27 cellular contexts compared by ENCODE assay signal in the genomic region with DNA sequence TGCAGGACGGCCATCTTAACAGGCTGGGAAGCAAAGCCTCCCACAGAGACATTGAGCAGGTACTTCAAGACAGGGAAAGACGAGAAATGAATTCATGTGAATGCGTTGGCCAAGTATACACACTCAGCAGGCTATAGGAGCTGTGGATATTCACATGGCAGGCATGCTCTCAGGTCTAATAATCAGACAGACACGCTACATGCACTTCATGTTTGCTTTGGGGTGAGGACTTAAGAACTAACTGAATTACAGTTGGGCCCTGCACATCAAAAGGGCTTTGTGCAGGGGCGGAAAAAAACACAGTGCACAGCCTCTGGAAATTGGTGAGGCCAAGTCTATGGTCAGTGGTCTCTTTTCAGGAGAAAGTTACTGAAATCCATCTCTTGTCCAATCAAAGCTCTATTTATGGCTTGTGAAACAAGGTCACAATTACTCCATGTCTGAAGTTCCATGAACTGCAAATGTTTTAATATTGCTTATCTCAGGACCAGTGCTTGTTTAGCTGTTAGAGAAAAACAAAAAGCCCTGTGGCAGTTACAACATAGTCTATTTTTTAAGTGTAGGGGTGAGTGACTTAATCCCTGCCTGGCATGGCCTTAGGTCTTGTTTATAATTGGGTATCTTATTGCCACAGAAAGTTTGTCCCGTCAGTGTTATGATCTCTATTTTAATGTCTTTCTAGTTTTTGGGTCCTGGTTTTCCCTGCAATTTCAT.
"Had no signal": no experiment of that assay in that cellular context is flagged by ENCODE, and none has a peak within 500 bp of the region (broad histone marks: within the 10 kb centered on the region; RNA-seq: fewer than 3 reads in every experiment).

No MANE protein-coding gene starts in this region.

- H3K9me3 Mint-ChIP-seq: activated CD4-positive, alpha-beta T cell treated with anti-CD3 and anti-CD28 coated beads, Interleukin-2, amount 10 ng/mL, durations not matched to agents 24 days and 14 days; activated CD8-positive, alpha-beta T cell treated with anti-CD3 and anti-CD28 coated beads for 36 hours; activated naive CD8-positive, alpha-beta T cell treated with anti-CD3 and anti-CD28 coated beads for 36 hours; activated T-cell treated with anti-CD3 and anti-CD28 coated beads, Interleukin-2, amount 50 U/mL, for 72 hours; activated T-helper 17 cell treated with anti-CD3 and anti-CD28 coated beads, Interleukin-2, amount 50 U/mL, for 72 hours; central memory CD8-positive, alpha-beta T cell had no signal

- H3K4me3 Mint-ChIP-seq: activated CD4-positive, alpha-beta T cell treated with anti-CD3 and anti-CD28 coated beads, Interleukin-2, amount 10 ng/mL, durations not matched to agents 24 days and 14 days; activated CD8-positive, alpha-beta T cell treated with anti-CD3 and anti-CD28 coated beads for 36 hours; activated naive CD8-positive, alpha-beta T cell treated with anti-CD3 and anti-CD28 coated beads for 36 hours; activated T-cell treated with anti-CD3 and anti-CD28 coated beads, Interleukin-2, amount 50 U/mL, for 72 hours; activated T-helper 17 cell treated with anti-CD3 and anti-CD28 coated beads, Interleukin-2, amount 50 U/mL, for 72 hours; central memory CD8-positive, alpha-beta T cell had no signal

- H3K36me3 ChIP-seq: brain microvascular endothelial cell, cardiac muscle cell had no signal

- H3K27me3 ChIP-seq: brain microvascular endothelial cell, cardiac muscle cell had no signal

- H3K27ac ChIP-seq: brain microvascular endothelial cell, cardiac muscle cell, SK-N-MC had no signal

- FAIRE-seq: K562, RCC 7860 had no signal

- ATAC-seq: activated CD8-positive, alpha-beta T cell treated with anti-CD3 and anti-CD28 coated beads for 36 hours; activated T-cell treated with anti-CD3 and anti-CD28 coated beads, Interleukin-2, amount 50 U/mL, for 72 hours; activated T-helper 17 cell treated with anti-CD3 and anti-CD28 coated beads, Interleukin-2, amount 50 U/mL, for 72 hours; K562 had no signal

- H3K36me3 Mint-ChIP-seq: activated naive CD8-positive, alpha-beta T cell treated with anti-CD3 and anti-CD28 coated beads for 36 hours had no signal

- H3K27me3 Mint-ChIP-seq: central memory CD8-positive, alpha-beta T cell had no signal

- H3K4me1 Mint-ChIP-seq: activated CD4-positive, alpha-beta T cell treated with anti-CD3 and anti-CD28 coated beads, Interleukin-2, amount 10 ng/mL, durations not matched to agents 24 days and 14 days; activated naive CD8-positive, alpha-beta T cell treated with anti-CD3 and anti-CD28 coated beads for 36 hours; activated T-helper 17 cell treated with anti-CD3 and anti-CD28 coated beads, Interleukin-2, amount 50 U/mL, for 72 hours; central memory CD8-positive, alpha-beta T cell had no signal

- DNase-seq: activated CD4-positive, alpha-beta T cell treated with anti-CD3 and anti-CD28 coated beads, Interleukin-2, amount 10 ng/mL, durations not matched to agents 24 days and 14 days; activated CD4-positive, alpha-beta T cell treated with anti-CD3 and anti-CD28 coated beads, Interleukin-2, amount 50 U/mL, for 4 hours; activated CD8-positive, alpha-beta T cell treated with anti-CD3 and anti-CD28 coated beads for 36 hours; activated effector memory CD4-positive, alpha-beta T cell treated with anti-CD3 and anti-CD28 coated beads, Interleukin-2, amount 50 U/mL, for 16 hours; activated naive CD4-positive, alpha-beta T cell; activated naive CD4-positive, alpha-beta T cell treated with anti-CD3 and anti-CD28 coated beads, Interleukin-2, amount 50 U/mL, for 16 hours; activated naive CD8-positive, alpha-beta T cell treated with anti-CD3 and anti-CD28 coated beads for 36 hours; activated T-cell treated with anti-CD3 and anti-CD28 coated beads, Interleukin-2, amount 50 U/mL, for 1 hour; activated T-cell treated with anti-CD3 and anti-CD28 coated beads, Interleukin-2, amount 50 U/mL, for 72 hours; amniotic stem cell; brain microvascular endothelial cell; NCI-H1048; NCI-H1105 treated with DMSO at 0.1 percent for 48 hours; NCI-H1436; NCI-H1694; NCI-H1930; NCI-H2081 treated with DMSO at 0.1 percent for 48 hours; NCI-H345; NCI-H524 treated with DMSO at 0.1 percent for 48 hours; Right ventricle myocardium superior; T1000 had no signal

- H3K4me3 ChIP-seq: cardiac muscle cell, K562, SK-N-MC had no signal

- H3K27ac Mint-ChIP-seq: activated CD4-positive, alpha-beta T cell treated with anti-CD3 and anti-CD28 coated beads, Interleukin-2, amount 10 ng/mL, durations not matched to agents 24 days and 14 days; activated CD8-positive, alpha-beta T cell treated with anti-CD3 and anti-CD28 coated beads for 36 hours; activated naive CD8-positive, alpha-beta T cell treated with anti-CD3 and anti-CD28 coated beads for 36 hours; activated T-cell treated with anti-CD3 and anti-CD28 coated beads, Interleukin-2, amount 50 U/mL, for 72 hours; activated T-helper 17 cell treated with anti-CD3 and anti-CD28 coated beads, Interleukin-2, amount 50 U/mL, for 72 hours had no signal
